ENCODE assay signal across 20 cellular contexts in the genomic region with DNA sequence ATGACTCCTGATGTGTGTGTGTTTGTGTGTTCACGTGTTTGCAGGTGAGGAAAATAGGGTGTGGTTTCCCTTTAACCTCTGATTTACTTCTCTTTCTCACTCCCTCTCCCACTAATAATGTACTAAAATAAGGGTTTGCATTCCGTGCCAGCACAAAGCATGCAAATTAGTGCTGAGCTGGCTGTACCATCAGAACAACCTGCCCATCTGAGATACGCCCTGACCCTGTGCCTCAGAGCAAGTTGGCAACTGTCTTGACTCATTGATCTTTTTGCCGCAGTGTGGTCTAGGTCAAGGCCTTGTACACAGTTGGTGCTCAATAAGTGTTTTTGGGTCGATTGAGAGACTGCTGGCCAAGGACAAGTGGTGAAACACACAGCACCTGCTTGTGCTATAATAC.
DNase-seq lines count a peak whose midpoint lies in the region; ATAC-seq, FAIRE-seq and TF ChIP-seq lines count a peak whose summit lies in the region.
"Had no signal": no experiment of that assay in that cellular context is flagged by ENCODE, and none has a peak within 500 bp of the region (broad histone marks: within the 10 kb centered on the region; RNA-seq: fewer than 3 reads in every experiment).

No MANE protein-coding gene starts in this region.

- no peaks in the 10 kb centered on the region for H3K36me3 Mint-ChIP-seq in osteocyte (ENCODE audit: unreplicated experiment)
- H3K36me3 Mint-ChIP-seq in stimulated activated effector memory CD8-positive, alpha-beta T cell treated with anti-CD3 and anti-CD28 coated beads, Interleukin-12 subunit alpha, Interleukin-12 subunit beta, amount 100 ng/mL, for 72 hours = no peaks in the 10 kb centered on the region
- H3K36me3 Mint-ChIP-seq: CD4-positive, alpha-beta memory T cell had no signal

- no peak for TF ChIP-seq POLR2A in A549 (IDR thresholded peaks at IDR 0.05; ENCODE audit: low read length)

- no peak overlapping the region for H3K4me3 Mint-ChIP-seq in osteocyte (ENCODE audit: unreplicated experiment)
- no peak overlapping the region for H3K4me3 Mint-ChIP-seq in stimulated activated effector memory CD8-positive, alpha-beta T cell treated with anti-CD3 and anti-CD28 coated beads, Interleukin-12 subunit alpha, Interleukin-12 subunit beta, amount 100 ng/mL, for 72 hours
- H3K4me3 Mint-ChIP-seq: CD4-positive, alpha-beta memory T cell; HFFc6 had no signal

- no peak for TF ChIP-seq CTCF in A549 (IDR thresholded peaks at IDR 0.05)
- TF ChIP-seq CTCF in osteocyte (IDR thresholded peaks at IDR 0.05) = no peak

- ATAC-seq in A549 = no peak
- ATAC-seq in left colon = peak; percentile 40
- ATAC-seq in HG03342 (IDR thresholded peaks at IDR 0.05; ENCODE audit: unreplicated experiment) = no peak
- no peak for ATAC-seq in stimulated activated effector memory CD8-positive, alpha-beta T cell treated with anti-CD3 and anti-CD28 coated beads, Interleukin-12 subunit alpha, Interleukin-12 subunit beta, amount 100 ng/mL, for 72 hours

- H3K4me2 ChIP-seq in A549 = no peak overlapping the region

- H3K4me3 ChIP-seq in A549 = no peak overlapping the region

- no peak for TF ChIP-seq EP300 in A549 (IDR thresholded peaks at IDR 0.05)

- peaks cover 6% of the 10 kb centered on the region for H3K27me3 Mint-ChIP-seq in osteocyte (ENCODE audit: unreplicated experiment)
- H3K27me3 Mint-ChIP-seq: CD4-positive, alpha-beta memory T cell had no signal

- intact Hi-C loops in left colon (cut with DNase I, micrococcal nuclease) = no loop called here

- FAIRE-seq in A549 (lab: Jason Lieb, UNC) = no peak
- FAIRE-seq: D721Med, GM12892, GM19239 had no signal

- POLR2A ChIA-PET in A549 (lab: Yijun Ruan, JAX) = no interaction called here

- H3K4me1 ChIP-seq in A549 = no peaks in the 10 kb centered on the region
- H3K4me1 ChIP-seq: BE2C had no signal

- no peak for TF ChIP-seq RAD21 in A549 (conservative IDR thresholded peaks at IDR 0.05 in 1 of 2, IDR thresholded peaks at IDR 0.05 in 1 of 2)

- H3K27ac Mint-ChIP-seq in osteocyte (ENCODE audit: unreplicated experiment) = no peak overlapping the region
- no peak overlapping the region for H3K27ac Mint-ChIP-seq in stimulated activated effector memory CD8-positive, alpha-beta T cell treated with anti-CD3 and anti-CD28 coated beads, Interleukin-12 subunit alpha, Interleukin-12 subunit beta, amount 100 ng/mL, for 72 hours
- H3K27ac Mint-ChIP-seq: CD4-positive, alpha-beta memory T cell; HFFc6 had no signal

- DNase-seq in A549 (ENCODE audit: low read depth in 1 of 2, low spot score in 1 of 2) (no peak), RPMI8226 (peak; percentile 53), left colon (peak in 1 of 2 donors; percentile 43), osteocyte (ENCODE audit: extremely low spot score, unreplicated experiment) (peak; percentile 68), DMS53 (lab: John Stamatoyannopoulos, UW) (no peak), NCI-H128 (lab: John Stamatoyannopoulos, UW; ENCODE audit: unreplicated experiment) (no peak)
- DNase-seq in stimulated activated effector memory CD8-positive, alpha-beta T cell treated with anti-CD3 and anti-CD28 coated beads, Interleukin-12 subunit alpha, Interleukin-12 subunit beta, amount 100 ng/mL, for 72 hours (ENCODE audit: low spot score in 2 of 2) = no peak
- DNase-seq: BE2C; CD4-positive, alpha-beta memory T cell; DMS153; DND-41; GDM1; HCEC 1CT; HFFc6 had no signal

- H3K9me3 Mint-ChIP-seq in osteocyte (ENCODE audit: unreplicated experiment) = no peaks in the 10 kb centered on the region
- no peaks in the 10 kb centered on the region for H3K9me3 Mint-ChIP-seq in stimulated activated effector memory CD8-positive, alpha-beta T cell treated with anti-CD3 and anti-CD28 coated beads, Interleukin-12 subunit alpha, Interleukin-12 subunit beta, amount 100 ng/mL, for 72 hours
- H3K9me3 Mint-ChIP-seq: HFFc6 had no signal

- no peaks in the 10 kb centered on the region for H3K9me3 ChIP-seq in A549
- H3K9me3 ChIP-seq: BE2C had no signal

- 40% methylated on average over 5 of the region's 5 CpGs for WGBS in A549 (ENCODE audit: missing lambda C conversion rate)

- no peak overlapping the region for H3K27ac ChIP-seq in A549
- H3K27ac ChIP-seq: C4-2B, HL-60 had no signal

- peaks cover 6% of the 10 kb centered on the region for H3K4me1 Mint-ChIP-seq in osteocyte (ENCODE audit: unreplicated experiment)
- peaks cover 4% of the 10 kb centered on the region for H3K4me1 Mint-ChIP-seq in stimulated activated effector memory CD8-positive, alpha-beta T cell treated with anti-CD3 and anti-CD28 coated beads, Interleukin-12 subunit alpha, Interleukin-12 subunit beta, amount 100 ng/mL, for 72 hours
- H3K4me1 Mint-ChIP-seq: CD4-positive, alpha-beta memory T cell had no signal

- CTCF ChIA-PET in A549 (lab: Yijun Ruan, JAX) = no interaction called here

TF ChIP-seq in A549, 52 proteins besides CTCF, POLR2A, EP300 and RAD21:
- TF ChIP-seq MAFK (IDR thresholded peaks at IDR 0.05; ENCODE audit: partially characterized antibody) (peak; percentile 4), RNF2 (IDR thresholded peaks at IDR 0.05; ENCODE audit: borderline replicate concordance, low read depth) (no peak)

Comparison
In these comparisons a context has a peak if more than half of its experiments do, and no peak if none do; other contexts are left out.
1. DNase-seq: peak in RPMI8226 (single experiment) and osteocyte (single experiment); none in A549 (0 of 2), DMS53 (single experiment), stimulated activated effector memory CD8-positive, alpha-beta T cell treated with anti-CD3 and anti-CD28 coated beads, Interleukin-12 subunit alpha, Interleukin-12 subunit beta, amount 100 ng/mL, for 72 hours (0 of 2) and NCI-H128 (single experiment).